ENCODE assay signal across 1 cellular context in genomic region chr16:1933097-1933661, GRCh38.
TF ChIP-seq lines count a peak whose summit lies in the region.

No MANE protein-coding gene starts in this region.

TF ChIP-seq in GM23338, 12 proteins besides CTCF, POLR2A, EP300 and RAD21 (continued from another document):
- TF ChIP-seq REST (IDR thresholded peaks at IDR 0.05; ENCODE audit: unreplicated experiment) (no peak), ZNF462 (CRISPR knock-in tag; IDR thresholded peaks at IDR 0.05) (no peak), STAT1 (IDR thresholded peaks at IDR 0.05; ENCODE audit: unreplicated experiment) (no peak), EZH2 (IDR thresholded peaks at IDR 0.05; ENCODE audit: low read depth, unreplicated experiment) (no peak), JUNB (IDR thresholded peaks at IDR 0.05; ENCODE audit: unreplicated experiment) (no peak)
